Comparison of ENCODE assay signal across 1 cellular context in genomic region chr1:107934573-107934972, GRCh38.
TF ChIP-seq lines count a peak whose summit lies in the region.

No MANE protein-coding gene starts in this region.

TF ChIP-seq in GM12878, 131 proteins besides CTCF, POLR2A, EP300 and RAD21 (continued from another document and continues in another):
- TF ChIP-seq, protein P1, sequence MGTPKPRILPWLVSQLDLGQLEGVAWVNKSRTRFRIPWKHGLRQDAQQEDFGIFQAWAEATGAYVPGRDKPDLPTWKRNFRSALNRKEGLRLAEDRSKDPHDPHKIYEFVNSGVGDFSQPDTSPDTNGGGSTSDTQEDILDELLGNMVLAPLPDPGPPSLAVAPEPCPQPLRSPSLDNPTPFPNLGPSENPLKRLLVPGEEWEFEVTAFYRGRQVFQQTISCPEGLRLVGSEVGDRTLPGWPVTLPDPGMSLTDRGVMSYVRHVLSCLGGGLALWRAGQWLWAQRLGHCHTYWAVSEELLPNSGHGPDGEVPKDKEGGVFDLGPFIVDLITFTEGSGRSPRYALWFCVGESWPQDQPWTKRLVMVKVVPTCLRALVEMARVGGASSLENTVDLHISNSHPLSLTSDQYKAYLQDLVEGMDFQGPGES (IDR thresholded peaks at IDR 0.05): no peak
- TF ChIP-seq EGR1 (IDR thresholded peaks at IDR 0.05; ENCODE audit: borderline replicate concordance in 1 of 2, low read depth in 2 of 2, low read length in 2 of 2) (no peak), SMAD1 (IDR thresholded peaks at IDR 0.05; ENCODE audit: low read depth, partially characterized antibody) (no peak), TCF7 (IDR thresholded peaks at IDR 0.05; ENCODE audit: borderline replicate concordance) (peak; percentile 73), SMC3 (IDR thresholded peaks at IDR 0.05; ENCODE audit: borderline replicate concordance, low read length) (no peak), BMI1 (IDR thresholded peaks at IDR 0.05; ENCODE audit: borderline replicate concordance) (no peak), FOXM1 (IDR thresholded peaks at IDR 0.05; ENCODE audit: low read depth, low read length) (peak; percentile 92; the same call in 1 of the 2 replicates), REST (IDR thresholded peaks at IDR 0.05; ENCODE audit: low read depth, low read length) (no peak), IKZF2 (IDR thresholded peaks at IDR 0.05) (peak in 1 of 2 experiments; percentile 56; a peak in 3 of 4 replicates), CBFB (IDR thresholded peaks at IDR 0.05; ENCODE audit: low read depth) (peak; percentile 53; the same call in 1 of the 2 replicates), MTA3 (IDR thresholded peaks at IDR 0.05; ENCODE audit: borderline replicate concordance, low read length) (peak; percentile 69; the same call in 1 of the 2 replicates), SMAD5 (IDR thresholded peaks at IDR 0.05; ENCODE audit: low read depth) (no peak), ZBED1 (IDR thresholded peaks at IDR 0.05; ENCODE audit: borderline replicate concordance) (peak; percentile 87), PAX5 (IDR thresholded peaks at IDR 0.05; ENCODE audit: borderline replicate concordance, low read depth, low read length) (no peak), DPF2 (IDR thresholded peaks at IDR 0.05) (0 out of 2 replicates have a peak, but pooled peaks have one; percentile 34), NFXL1 (IDR thresholded peaks at IDR 0.05; ENCODE audit: borderline replicate concordance) (no peak), CBX5 (IDR thresholded peaks at IDR 0.05; ENCODE audit: low read depth) (0 out of 2 replicates have a peak, but pooled peaks have one; percentile 48), JUNB (IDR thresholded peaks at IDR 0.05) (peak; percentile 88), BHLHE40 (IDR thresholded peaks at IDR 0.05; ENCODE audit: borderline replicate concordance in 1 of 2, low read depth in 2 of 2, low read length in 1 of 2) (peak; percentile 80 to 88), RCOR1 (conservative IDR thresholded peaks at IDR 0.05; ENCODE audit: low read depth, low read length) (no peak), IKZF1 (conservative IDR thresholded peaks at IDR 0.05) (no peak), HSF1 (IDR thresholded peaks at IDR 0.05; ENCODE audit: low read depth, low read length) (no peak), CEBPB (IDR thresholded peaks at IDR 0.05; ENCODE audit: borderline replicate concordance in 1 of 2, low read depth in 2 of 2, low read length in 2 of 2) (peak in 1 of 2 experiments; percentile 79; a peak in 1 of 4 replicates), CREM (IDR thresholded peaks at IDR 0.05; ENCODE audit: low read depth) (peak; percentile 84; the same call in 1 of the 2 replicates), RUNX3 (IDR thresholded peaks at IDR 0.05; ENCODE audit: low read length) (peak; percentile 94), TCF3 (IDR thresholded peaks at IDR 0.05; ENCODE audit: borderline replicate concordance, insufficient read depth, low read depth, low read length) (no peak), MEF2B (IDR thresholded peaks at IDR 0.05; ENCODE audit: partially characterized antibody, poor library complexity, severe bottlenecking) (peak; percentile 98), ATF3 (IDR thresholded peaks at IDR 0.05; ENCODE audit: borderline replicate concordance, extremely low read depth, low read depth, low read length) (no peak), ETV6 (conservative IDR thresholded peaks at IDR 0.05 in 1 of 2, IDR thresholded peaks at IDR 0.05 in 1 of 2; ENCODE audit: borderline replicate concordance in 1 of 2, low read depth in 1 of 2) (peak in 1 of 2 experiments; percentile 32; a peak in 1 of 4 replicates), RELB (IDR thresholded peaks at IDR 0.05; ENCODE audit: low read depth) (peak; percentile 62), MEF2A (IDR thresholded peaks at IDR 0.05; ENCODE audit: insufficient read depth, low read depth, low read length) (peak; percentile 100), CHD2 (IDR thresholded peaks at IDR 0.05; ENCODE audit: borderline replicate concordance, low read depth, low read length) (0 out of 2 replicates have a peak, but pooled peaks have one; percentile 28), MTA2 (IDR thresholded peaks at IDR 0.05; ENCODE audit: low read depth) (peak; percentile 93), ZNF217 (IDR thresholded peaks at IDR 0.05) (peak; percentile 89; the same call in 1 of the 2 replicates), NFIC (IDR thresholded peaks at IDR 0.05; ENCODE audit: low read depth, low read length) (peak; percentile 97), NBN (IDR thresholded peaks at IDR 0.05) (peak; percentile 34; the same call in 1 of the 2 replicates), POU2F2 (IDR thresholded peaks at IDR 0.05; ENCODE audit: borderline replicate concordance, low read depth, low read length) (no peak), ESRRA (IDR thresholded peaks at IDR 0.05; ENCODE audit: low read length) (no peak), NRF1 (conservative IDR thresholded peaks at IDR 0.05; ENCODE audit: low read depth, low read length) (no peak)
- TF ChIP-seq, protein P2, sequence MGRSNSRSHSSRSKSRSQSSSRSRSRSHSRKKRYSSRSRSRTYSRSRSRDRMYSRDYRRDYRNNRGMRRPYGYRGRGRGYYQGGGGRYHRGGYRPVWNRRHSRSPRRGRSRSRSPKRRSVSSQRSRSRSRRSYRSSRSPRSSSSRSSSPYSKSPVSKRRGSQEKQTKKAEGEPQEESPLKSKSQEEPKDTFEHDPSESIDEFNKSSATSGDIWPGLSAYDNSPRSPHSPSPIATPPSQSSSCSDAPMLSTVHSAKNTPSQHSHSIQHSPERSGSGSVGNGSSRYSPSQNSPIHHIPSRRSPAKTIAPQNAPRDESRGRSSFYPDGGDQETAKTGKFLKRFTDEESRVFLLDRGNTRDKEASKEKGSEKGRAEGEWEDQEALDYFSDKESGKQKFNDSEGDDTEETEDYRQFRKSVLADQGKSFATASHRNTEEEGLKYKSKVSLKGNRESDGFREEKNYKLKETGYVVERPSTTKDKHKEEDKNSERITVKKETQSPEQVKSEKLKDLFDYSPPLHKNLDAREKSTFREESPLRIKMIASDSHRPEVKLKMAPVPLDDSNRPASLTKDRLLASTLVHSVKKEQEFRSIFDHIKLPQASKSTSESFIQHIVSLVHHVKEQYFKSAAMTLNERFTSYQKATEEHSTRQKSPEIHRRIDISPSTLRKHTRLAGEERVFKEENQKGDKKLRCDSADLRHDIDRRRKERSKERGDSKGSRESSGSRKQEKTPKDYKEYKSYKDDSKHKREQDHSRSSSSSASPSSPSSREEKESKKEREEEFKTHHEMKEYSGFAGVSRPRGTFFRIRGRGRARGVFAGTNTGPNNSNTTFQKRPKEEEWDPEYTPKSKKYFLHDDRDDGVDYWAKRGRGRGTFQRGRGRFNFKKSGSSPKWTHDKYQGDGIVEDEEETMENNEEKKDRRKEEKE (IDR thresholded peaks at IDR 0.05): no peak
- TF ChIP-seq, protein P3, sequence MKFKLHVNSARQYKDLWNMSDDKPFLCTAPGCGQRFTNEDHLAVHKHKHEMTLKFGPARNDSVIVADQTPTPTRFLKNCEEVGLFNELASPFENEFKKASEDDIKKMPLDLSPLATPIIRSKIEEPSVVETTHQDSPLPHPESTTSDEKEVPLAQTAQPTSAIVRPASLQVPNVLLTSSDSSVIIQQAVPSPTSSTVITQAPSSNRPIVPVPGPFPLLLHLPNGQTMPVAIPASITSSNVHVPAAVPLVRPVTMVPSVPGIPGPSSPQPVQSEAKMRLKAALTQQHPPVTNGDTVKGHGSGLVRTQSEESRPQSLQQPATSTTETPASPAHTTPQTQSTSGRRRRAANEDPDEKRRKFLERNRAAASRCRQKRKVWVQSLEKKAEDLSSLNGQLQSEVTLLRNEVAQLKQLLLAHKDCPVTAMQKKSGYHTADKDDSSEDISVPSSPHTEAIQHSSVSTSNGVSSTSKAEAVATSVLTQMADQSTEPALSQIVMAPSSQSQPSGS (IDR thresholded peaks at IDR 0.05; ENCODE audit: low read length): peak; percentile 87
- TF ChIP-seq, protein P4, sequence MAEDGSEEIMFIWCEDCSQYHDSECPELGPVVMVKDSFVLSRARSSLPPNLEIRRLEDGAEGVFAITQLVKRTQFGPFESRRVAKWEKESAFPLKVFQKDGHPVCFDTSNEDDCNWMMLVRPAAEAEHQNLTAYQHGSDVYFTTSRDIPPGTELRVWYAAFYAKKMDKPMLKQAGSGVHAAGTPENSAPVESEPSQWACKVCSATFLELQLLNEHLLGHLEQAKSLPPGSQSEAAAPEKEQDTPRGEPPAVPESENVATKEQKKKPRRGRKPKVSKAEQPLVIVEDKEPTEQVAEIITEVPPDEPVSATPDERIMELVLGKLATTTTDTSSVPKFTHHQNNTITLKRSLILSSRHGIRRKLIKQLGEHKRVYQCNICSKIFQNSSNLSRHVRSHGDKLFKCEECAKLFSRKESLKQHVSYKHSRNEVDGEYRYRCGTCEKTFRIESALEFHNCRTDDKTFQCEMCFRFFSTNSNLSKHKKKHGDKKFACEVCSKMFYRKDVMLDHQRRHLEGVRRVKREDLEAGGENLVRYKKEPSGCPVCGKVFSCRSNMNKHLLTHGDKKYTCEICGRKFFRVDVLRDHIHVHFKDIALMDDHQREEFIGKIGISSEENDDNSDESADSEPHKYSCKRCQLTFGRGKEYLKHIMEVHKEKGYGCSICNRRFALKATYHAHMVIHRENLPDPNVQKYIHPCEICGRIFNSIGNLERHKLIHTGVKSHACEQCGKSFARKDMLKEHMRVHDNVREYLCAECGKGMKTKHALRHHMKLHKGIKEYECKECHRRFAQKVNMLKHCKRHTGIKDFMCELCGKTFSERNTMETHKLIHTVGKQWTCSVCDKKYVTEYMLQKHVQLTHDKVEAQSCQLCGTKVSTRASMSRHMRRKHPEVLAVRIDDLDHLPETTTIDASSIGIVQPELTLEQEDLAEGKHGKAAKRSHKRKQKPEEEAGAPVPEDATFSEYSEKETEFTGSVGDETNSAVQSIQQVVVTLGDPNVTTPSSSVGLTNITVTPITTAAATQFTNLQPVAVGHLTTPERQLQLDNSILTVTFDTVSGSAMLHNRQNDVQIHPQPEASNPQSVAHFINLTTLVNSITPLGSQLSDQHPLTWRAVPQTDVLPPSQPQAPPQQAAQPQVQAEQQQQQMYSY (CRISPR knock-in tag; IDR thresholded peaks at IDR 0.05): no peak
- TF ChIP-seq, protein P5, sequence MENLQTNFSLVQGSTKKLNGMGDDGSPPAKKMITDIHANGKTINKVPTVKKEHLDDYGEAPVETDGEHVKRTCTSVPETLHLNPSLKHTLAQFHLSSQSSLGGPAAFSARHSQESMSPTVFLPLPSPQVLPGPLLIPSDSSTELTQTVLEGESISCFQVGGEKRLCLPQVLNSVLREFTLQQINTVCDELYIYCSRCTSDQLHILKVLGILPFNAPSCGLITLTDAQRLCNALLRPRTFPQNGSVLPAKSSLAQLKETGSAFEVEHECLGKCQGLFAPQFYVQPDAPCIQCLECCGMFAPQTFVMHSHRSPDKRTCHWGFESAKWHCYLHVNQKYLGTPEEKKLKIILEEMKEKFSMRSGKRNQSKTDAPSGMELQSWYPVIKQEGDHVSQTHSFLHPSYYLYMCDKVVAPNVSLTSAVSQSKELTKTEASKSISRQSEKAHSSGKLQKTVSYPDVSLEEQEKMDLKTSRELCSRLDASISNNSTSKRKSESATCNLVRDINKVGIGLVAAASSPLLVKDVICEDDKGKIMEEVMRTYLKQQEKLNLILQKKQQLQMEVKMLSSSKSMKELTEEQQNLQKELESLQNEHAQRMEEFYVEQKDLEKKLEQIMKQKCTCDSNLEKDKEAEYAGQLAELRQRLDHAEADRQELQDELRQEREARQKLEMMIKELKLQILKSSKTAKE (IDR thresholded peaks at IDR 0.05; ENCODE audit: low read depth, poor library complexity, severe bottlenecking): peak; percentile 93
